8 cellular contexts compared by ENCODE assay signal in genomic region chrX:85611926-85612325, GRCh38.
DNase-seq lines count a peak whose midpoint lies in the region; ATAC-seq, FAIRE-seq and TF ChIP-seq lines count a peak whose summit lies in the region.

No MANE protein-coding gene starts in this region.

- H3K36me3 ChIP-seq in OCI-LY7 (ENCODE audit: insufficient read depth, low read length) (no peaks in the 10 kb centered on the region), gastroesophageal sphincter (no peaks in the 10 kb centered on the region)

- in situ Hi-C loops in GM13976 (cut with MboI; ENCODE audit: low sequenced_read_pairs, unreplicated experiment) = loop anchor here (25.0 kb wide), 1 partner anchor 475 kb away; no protein-coding TSS in a partner anchor

- peak; percentile 2 to 5 for DNase-seq in A549 (ENCODE audit: low read depth in 1 of 2, low spot score in 1 of 2)
- DNase-seq in GM13976 (ENCODE audit: low spot score) = peak; percentile 7
- peak; percentile 1 for DNase-seq in OCI-LY7 (ENCODE audit: low spot score)
- DNase-seq in fibroblast of the conjunctiva (ENCODE audit: low read depth) = peak; percentile 3
- no peak for DNase-seq in hepatic stellate cell (ENCODE audit: low spot score)
- DNase-seq in ecto neural progenitor cell (ENCODE audit: low spot score) = no peak

- TF ChIP-seq CTCF in A549 (IDR thresholded peaks at IDR 0.05) = peak; percentile 36; the same call in 2 of the 3 replicates
- peak; percentile 26 for TF ChIP-seq CTCF in GM13976 (IDR thresholded peaks at IDR 0.05; ENCODE audit: borderline replicate concordance, control extremely low read depth, extremely low read depth, insufficient read depth, missing control alignments)
- TF ChIP-seq CTCF in OCI-LY7 (conservative IDR thresholded peaks at IDR 0.05; ENCODE audit: low read length) = peak; percentile 68
- TF ChIP-seq CTCF in gastroesophageal sphincter (IDR thresholded peaks at IDR 0.05) = no peak

- H3K27ac ChIP-seq in A549 (no peak overlapping the region), OCI-LY7 (ENCODE audit: low read depth, low read length, poor library complexity, severe bottlenecking) (no peak overlapping the region), gastroesophageal sphincter (no peak overlapping the region)

- TF ChIP-seq POLR2A in A549 (IDR thresholded peaks at IDR 0.05; ENCODE audit: low read length) = no peak
- TF ChIP-seq POLR2A in gastroesophageal sphincter (IDR thresholded peaks at IDR 0.05) = no peak

- no peaks in the 10 kb centered on the region for H3K79me2 ChIP-seq in OCI-LY7 (ENCODE audit: insufficient read depth, low read depth, low read length)

- TF ChIP-seq EP300 in A549 (IDR thresholded peaks at IDR 0.05) (no peak), gastroesophageal sphincter (IDR thresholded peaks at IDR 0.05) (no peak)

- BruUV-seq in OCI-LY7 (replicated peaks; lab: Mats Ljungman, UMichigan) = no TSS peak

- H3K4me1 ChIP-seq in A549 = no peaks in the 10 kb centered on the region
- no peaks in the 10 kb centered on the region for H3K4me1 ChIP-seq in OCI-LY7 (ENCODE audit: insufficient read depth, low read length, poor library complexity, severe bottlenecking)
- no peaks in the 10 kb centered on the region for H3K4me1 ChIP-seq in gastroesophageal sphincter

- H3K9me3 ChIP-seq in A549 (no peaks in the 10 kb centered on the region), OCI-LY7 (ENCODE audit: low read length) (no peaks in the 10 kb centered on the region), gastroesophageal sphincter (no peaks in the 10 kb centered on the region)

- peak; percentile 27 to 37; a peak in 3 of 5 replicates for TF ChIP-seq RAD21 in A549 (conservative IDR thresholded peaks at IDR 0.05 in 1 of 2, IDR thresholded peaks at IDR 0.05 in 1 of 2)

- H2AFZ ChIP-seq in OCI-LY7 (ENCODE audit: low read length) = no peak overlapping the region

- H3K4me2 ChIP-seq in A549 (no peak overlapping the region), OCI-LY7 (ENCODE audit: low read length) (no peak overlapping the region)

- no peak for FAIRE-seq in A549 (lab: Jason Lieb, UNC)

- intact Hi-C loops in OCI-LY7 (cut with micrococcal nuclease; ENCODE audit: unreplicated experiment) = loop anchor here (10.0 kb wide), 1 partner anchor 1333 kb away; no protein-coding TSS in a partner anchor

- CTCF ChIA-PET in A549 (lab: Yijun Ruan, JAX) = no interaction called here
- CTCF ChIA-PET in OCI-LY7 (lab: Charles Lee; ENCODE audit: unreplicated experiment) = no interaction called here

- H3K4me3 ChIP-seq in A549 = no peak overlapping the region
- no peak overlapping the region for H3K4me3 ChIP-seq in OCI-LY7 (ENCODE audit: low read depth, low read length, poor library complexity, severe bottlenecking)
- H3K4me3 ChIP-seq in gastroesophageal sphincter = no peak overlapping the region

- ATAC-seq in A549 (no peak), gastroesophageal sphincter (no peak), GM19455 (IDR thresholded peaks at IDR 0.05; ENCODE audit: unreplicated experiment) (no peak)

- no peaks in the 10 kb centered on the region for H3K9me2 ChIP-seq in OCI-LY7 (ENCODE audit: insufficient read depth, low read length)

- POLR2A ChIA-PET in A549 (lab: Yijun Ruan, JAX) (no interaction called here), OCI-LY7 (lab: Charles Lee) (no interaction called here)

- no peaks in the 10 kb centered on the region for H3K27me3 ChIP-seq in gastroesophageal sphincter

- no peaks in the 10 kb centered on the region for H4K20me1 ChIP-seq in OCI-LY7 (ENCODE audit: insufficient read depth, low read length)

TF ChIP-seq in A549, 52 proteins besides CTCF, POLR2A, EP300 and RAD21:
- TF ChIP-seq SMC3 (IDR thresholded peaks at IDR 0.05) = 0 out of 3 replicates have a peak, but pooled peaks have one; percentile 14
- TF ChIP-seq, protein P1, sequence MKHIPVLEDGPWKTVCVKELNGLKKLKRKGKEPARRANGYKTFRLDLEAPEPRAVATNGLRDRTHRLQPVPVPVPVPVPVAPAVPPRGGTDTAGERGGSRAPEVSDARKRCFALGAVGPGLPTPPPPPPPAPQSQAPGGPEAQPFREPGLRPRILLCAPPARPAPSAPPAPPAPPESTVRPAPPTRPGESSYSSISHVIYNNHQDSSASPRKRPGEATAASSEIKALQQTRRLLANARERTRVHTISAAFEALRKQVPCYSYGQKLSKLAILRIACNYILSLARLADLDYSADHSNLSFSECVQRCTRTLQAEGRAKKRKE (CRISPR knock-in tag; IDR thresholded peaks at IDR 0.05; ENCODE audit: low read depth) = no peak
- TF ChIP-seq ZFP36 (IDR thresholded peaks at IDR 0.05; ENCODE audit: borderline replicate concordance, partially characterized antibody) = no peak
- no peak for TF ChIP-seq CBX2 (IDR thresholded peaks at IDR 0.05; ENCODE audit: borderline replicate concordance, low read depth)
- TF ChIP-seq HMGXB4 (CRISPR knock-in tag; IDR thresholded peaks at IDR 0.05; ENCODE audit: borderline replicate concordance) = no peak

Comparison
In these comparisons a context has a peak if more than half of its experiments do, and no peak if none do; other contexts are left out.
1. DNase-seq: peak in A549 (2 of 2), GM13976 (single experiment), OCI-LY7 (single experiment) and fibroblast of the conjunctiva (single experiment); none in hepatic stellate cell (single experiment) and ecto neural progenitor cell (single experiment).
2. CTCF ChIP-seq: peak in A549 (single experiment), GM13976 (single experiment) and OCI-LY7 (single experiment); none in gastroesophageal sphincter (0 of 4).